In the genomic region with DNA sequence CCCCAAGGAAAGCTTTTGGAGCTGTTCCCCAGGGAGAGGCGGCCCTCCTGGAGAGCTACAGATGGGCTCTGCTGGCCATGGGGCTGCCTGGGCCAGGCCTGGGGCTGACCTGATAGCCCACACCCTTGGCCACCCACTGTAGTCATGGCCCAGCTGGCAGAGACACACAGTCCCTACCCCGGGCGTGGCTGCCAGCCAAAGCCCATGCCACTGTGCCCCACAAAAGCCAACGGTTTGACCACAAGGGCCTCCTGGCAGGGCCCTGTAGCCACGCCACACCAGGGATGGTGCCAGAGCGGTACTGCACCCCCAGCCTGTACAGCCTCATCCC, we compare ENCODE assay signal across 14 cellular contexts. TPM values are rescaled to one million over a fixed set of nuclear protein-coding genes. Genes with fewer than 3 reads are reported as not detected.
DNase-seq lines count a peak whose midpoint lies in the region; ATAC-seq, FAIRE-seq and TF ChIP-seq lines count a peak whose summit lies in the region.
"Had no signal": no experiment of that assay in that cellular context is flagged by ENCODE, and none has a peak within 500 bp of the region (broad histone marks: within the 10 kb centered on the region; RNA-seq: fewer than 3 reads in every experiment).

No MANE protein-coding gene starts in this region.

- CTCF ChIA-PET in HCT116 (lab: Charles Lee) = no interaction called here
- CTCF ChIA-PET in HepG2 (lab: Yijun Ruan, JAX; ENCODE audit: low intra/inter-chr PET ratio, low total read pairs) = no interaction called here

- H3K9me3 ChIP-seq in HCT116 (ENCODE audit: control insufficient read depth in 1 of 2, insufficient read depth in 1 of 2, low read depth in 1 of 2, low read length in 2 of 2) (no peaks in the 10 kb centered on the region), adrenal gland (replicated peaks in 1 of 3) (no peaks in the 10 kb centered on the region), HepG2 (ENCODE audit: low read length) (no peaks in the 10 kb centered on the region), stomach (no peaks in the 10 kb centered on the region), hepatocyte (ENCODE audit: low read depth) (no peaks in the 10 kb centered on the region)
- H3K9me3 ChIP-seq: colonic mucosa had no signal

- POLR2A ChIA-PET in HCT116 (lab: Charles Lee) = no interaction called here
- POLR2A ChIA-PET in HepG2 (lab: Yijun Ruan, JAX) = no interaction called here

- H3K27ac ChIP-seq in HCT116 (ENCODE audit: low read depth, low read length) (no peak overlapping the region; the same call in 1 of the 2 replicates), adrenal gland (peak overlapping the region in 4 of 5 donors; percentile 2 to 77 (median 52)), HepG2 (ENCODE audit: extremely low read length, insufficient read depth, low read length) (no peak overlapping the region), stomach (peak overlapping the region in 4 of 5 donors; percentile 47 to 83 (median 66)), hepatocyte (no peak overlapping the region)
- H3K27ac ChIP-seq: C4-2B, colonic mucosa had no signal

- WGBS in adrenal gland, 4 donors = 69 to 83% (median 70%) methylated on average over 1 to 6 of the region's 6 CpGs; no CpG with 5 or more reads in 1 of the 4 donors
- no CpG with 5 or more reads among the region's 6 CpGs for WGBS in HepG2 (ENCODE audit: low lambda C conversion rate)
- 46 to 60% (median 51%) methylated on average over 1 to 6 of the region's 6 CpGs for WGBS in stomach, 5 donors
- 94% methylated on average over 6 of the region's 6 CpGs for WGBS in hepatocyte (ENCODE audit: low lambda C conversion rate, missing lambda C conversion rate)

- H2AFZ ChIP-seq in HCT116 (ENCODE audit: low read depth, low read length, poor library complexity, severe bottlenecking) = no peak overlapping the region
- no peak overlapping the region for H2AFZ ChIP-seq in HepG2 (ENCODE audit: low read length)
- no peak overlapping the region for H2AFZ ChIP-seq in hepatocyte

- TF ChIP-seq EP300 in HepG2 (IDR thresholded peaks at IDR 0.05; ENCODE audit: low read depth in 2 of 2, low read length in 2 of 2) (no peak), HepG2 (CRISPR knock-in tag; IDR thresholded peaks at IDR 0.05; ENCODE audit: borderline replicate concordance) (no peak), stomach (IDR thresholded peaks at IDR 0.05) (no peak)

- H3K4me2 ChIP-seq in HCT116 (ENCODE audit: low read length) (no peak overlapping the region), HepG2 (ENCODE audit: low read depth, low read length) (no peak overlapping the region), hepatocyte (no peak overlapping the region)

- no peaks in the 10 kb centered on the region for H3K27me3 ChIP-seq in HCT116 (ENCODE audit: insufficient read depth, low read length)
- no peaks in the 10 kb centered on the region for H3K27me3 ChIP-seq in adrenal gland
- H3K27me3 ChIP-seq in HepG2 (ENCODE audit: control insufficient read depth in 1 of 2, insufficient read depth in 2 of 2, low read length in 2 of 2) = no peaks in the 10 kb centered on the region
- H3K27me3 ChIP-seq in stomach = no peaks in the 10 kb centered on the region
- no peaks in the 10 kb centered on the region for H3K27me3 ChIP-seq in hepatocyte
- H3K27me3 ChIP-seq: colonic mucosa had no signal

- TF ChIP-seq POLR2A in HCT116 (IDR thresholded peaks at IDR 0.05; ENCODE audit: borderline replicate concordance, extremely low read depth, insufficient read depth, insufficient read length) (no peak), adrenal gland (IDR thresholded peaks at IDR 0.05) (no peak), HepG2 (IDR thresholded peaks at IDR 0.05; ENCODE audit: insufficient read depth in 1 of 2, low read depth in 2 of 2, low read length in 2 of 2) (no peak), stomach (IDR thresholded peaks at IDR 0.05) (no peak)

- H3K9me2 ChIP-seq in HCT116 (ENCODE audit: insufficient read depth) = no peaks in the 10 kb centered on the region
- H3K9me2 ChIP-seq in hepatocyte (replicated peaks; ENCODE audit: insufficient read depth) = no peaks in the 10 kb centered on the region

- H3K4me1 ChIP-seq in HCT116 (ENCODE audit: control insufficient read depth in 1 of 2, insufficient read depth in 2 of 2, low read length in 2 of 2) (peaks cover 0 to 5% of the 10 kb centered on the region in 2 experiments; a peak in 2 of 4 replicates), adrenal gland (replicated peaks in 1 of 2) (peaks cover 12 to 21% of the 10 kb centered on the region in 2 donors), HepG2 (ENCODE audit: insufficient read depth, low read length) (no peaks in the 10 kb centered on the region), stomach (peaks cover 36 to 98% (median 67%) of the 10 kb centered on the region in 4 donors), hepatocyte (ENCODE audit: insufficient read depth) (no peaks in the 10 kb centered on the region)
- H3K4me1 ChIP-seq: colonic mucosa had no signal

- no peak for TF ChIP-seq CTCF in HCT116 (IDR thresholded peaks at IDR 0.05 in 2 of 3, conservative IDR thresholded peaks at IDR 0.05 in 1 of 3; ENCODE audit: borderline replicate concordance in 1 of 3, insufficient read depth in 1 of 3, low read depth in 2 of 3, low read length in 2 of 3)
- no peak for TF ChIP-seq CTCF in adrenal gland (IDR thresholded peaks at IDR 0.05)
- TF ChIP-seq CTCF in HepG2 (CRISPR knock-in tag; IDR thresholded peaks at IDR 0.05) = no peak
- TF ChIP-seq CTCF in stomach (IDR thresholded peaks at IDR 0.05) = no peak
- TF ChIP-seq CTCF in hepatocyte (IDR thresholded peaks at IDR 0.05; ENCODE audit: poor library complexity) = no peak

- H4K20me1 ChIP-seq in HCT116 (ENCODE audit: insufficient read depth) (no peaks in the 10 kb centered on the region), HepG2 (ENCODE audit: insufficient read depth, low read length) (peaks cover 12% of the 10 kb centered on the region; the same call in 1 of the 2 replicates), hepatocyte (ENCODE audit: insufficient read depth, poor library complexity, severe bottlenecking) (peaks cover 48% of the 10 kb centered on the region)

- RAD21 ChIA-PET in HCT116 (lab: Charles Lee; ENCODE audit: low non-redundant PET in 1 of 2, low total read pairs in 2 of 2, uncharacterized antibody in 2 of 2, unreplicated experiment in 2 of 2) = no interaction called here

- intact Hi-C loops in HCT116 (cut with micrococcal nuclease) (no loop called here), adrenal gland (cut with DNase I) (loop anchor here in 1 of 2 donors (5.0 kb wide), 1 partner anchor 38 kb away; no protein-coding TSS in a partner anchor), HepG2 (cut with micrococcal nuclease; ENCODE audit: unreplicated experiment) (no loop called here), stomach (cut with DNase I; ENCODE audit: low total_unique reads) (no loop called here)

- DNase-seq in HCT116 (ENCODE audit: low read depth, low spot score) (no peak), adrenal gland (no peak), HepG2 (ENCODE audit: low spot score) (no peak), stomach (no peak), DMS53 (lab: John Stamatoyannopoulos, UW) (no peak), iPS-NIHi7 (ENCODE audit: extremely low spot score) (no peak), hepatocyte (ENCODE audit: low spot score) (no peak)
- DNase-seq: activated CD4-positive, alpha-beta T cell treated with anti-CD3 and anti-CD28 coated beads, Interleukin-2, amount 50 U/mL, for 48 hours; colonic mucosa; HCEC 1CT; NCI-H187; SHP77 treated with DMSO at 0.1 percent for 48 hours had no signal

- BruUV-seq in HCT116 (replicated peaks; lab: Mats Ljungman, UMichigan) (no TSS peak), HepG2 (replicated peaks; lab: Mats Ljungman, UMichigan) (no TSS peak)

- no peak overlapping the region for H3K4me3 ChIP-seq in HCT116 (replicated peaks in 1 of 2; ENCODE audit: low read depth in 1 of 2, low read length in 2 of 2)
- no peak overlapping the region for H3K4me3 ChIP-seq in adrenal gland
- no peak overlapping the region for H3K4me3 ChIP-seq in HepG2 (replicated peaks in 1 of 3; ENCODE audit: insufficient read depth in 1 of 3, low read depth in 2 of 3, low read length in 3 of 3)
- no peak overlapping the region for H3K4me3 ChIP-seq in stomach
- no peak overlapping the region for H3K4me3 ChIP-seq in hepatocyte
- H3K4me3 ChIP-seq: colonic mucosa had no signal

- in situ Hi-C loops in HepG2 (cut with HindIII; ENCODE audit: extremely low pct_ligation_motif_present, low pct_unique_long_range_greater_than_20kb) = no loop called here

- FAIRE-seq in HepG2 (lab: Jason Lieb, UNC) = no peak

- H3K9ac ChIP-seq in HCT116 (ENCODE audit: low read length) = no peak overlapping the region
- no peak overlapping the region for H3K9ac ChIP-seq in HepG2 (ENCODE audit: insufficient read depth, low read depth, low read length)

- no peaks in the 10 kb centered on the region; a peak in 2 of 4 replicates for H3K36me3 ChIP-seq in HCT116 (ENCODE audit: control insufficient read depth in 1 of 2, insufficient read depth in 2 of 2, low read length in 2 of 2)
- H3K36me3 ChIP-seq in adrenal gland (replicated peaks in 1 of 2) = no peaks in the 10 kb centered on the region
- peaks cover 6 to 13% of the 10 kb centered on the region in 2 experiments; a peak in 3 of 5 replicates for H3K36me3 ChIP-seq in HepG2 (replicated peaks in 1 of 2; ENCODE audit: control insufficient read depth in 1 of 2, insufficient read depth in 2 of 2, low read length in 2 of 2)
- H3K36me3 ChIP-seq in stomach = peaks cover 0 to 20% (median 11%) of the 10 kb centered on the region in 4 donors
- H3K36me3 ChIP-seq in hepatocyte (replicated peaks; ENCODE audit: insufficient read depth, low read depth) = no peaks in the 10 kb centered on the region
- H3K36me3 ChIP-seq: colonic mucosa had no signal

- TF ChIP-seq RAD21 in HCT116 (IDR thresholded peaks at IDR 0.05; ENCODE audit: low read depth) (no peak), HepG2 (CRISPR knock-in tag; IDR thresholded peaks at IDR 0.05) (no peak)

- peaks cover 91% of the 10 kb centered on the region for H3K79me2 ChIP-seq in HCT116 (ENCODE audit: insufficient read depth, low read length)
- peaks cover 58% of the 10 kb centered on the region for H3K79me2 ChIP-seq in HepG2 (ENCODE audit: insufficient read depth, low read length)
- H3K79me2 ChIP-seq in hepatocyte = peaks cover 80% of the 10 kb centered on the region

- ATAC-seq in HCT116 = peak; percentile 27; the same call in 1 of the 2 replicates
- ATAC-seq in HepG2 = no peak
- no peak for ATAC-seq in HG03565 (IDR thresholded peaks at IDR 0.05; ENCODE audit: unreplicated experiment)

RNA-seq across cellular contexts. Expression of gene NACC2, which starts 15.2 kb away (rescaled TPM):
- total RNA-seq in HCT116 (2021; ENCODE audit: unreplicated experiment) = 27.8 TPM
- polyA plus RNA-seq in HCT116 (2012) = 11.2 and 11.3 TPM in 2 replicates
- total RNA-seq in adrenal gland = 10 to 100 TPM; 27.2 to 61.0 (median 38.6) TPM
- 10 to 100 TPM in 1 of 3 donors, 1 to 10 TPM in 2; 5.7 to 11.3 (median 7.1) TPM for polyA plus RNA-seq in adrenal gland
- total RNA-seq in HepG2 (2016; rRNA removed; fragmentation: Illumina TruSeq; extraction: Trizol) = 10.5 and 12.3 TPM in 2 replicates
- 2.1 and 2.2 TPM in 2 replicates for total RNA-seq in HepG2 (2016; cell fraction: cytosol; rRNA removed; fragmentation: Illumina TruSeq; extraction: Trizol; ENCODE audit: low read depth)
- total RNA-seq in HepG2 (2016; cell fraction: insoluble cytoplasmic fraction; rRNA removed; fragmentation: Illumina TruSeq; extraction: Trizol) = 9.0 and 12.3 TPM in 2 replicates
- total RNA-seq in HepG2 (2016; cell fraction: membrane; rRNA removed; fragmentation: Illumina TruSeq; extraction: Trizol) = 5.3 TPM in 2 replicates
- total RNA-seq in HepG2 (2016; cell fraction: nucleus; rRNA removed; fragmentation: Illumina TruSeq; extraction: Trizol) = 8.0 and 9.6 TPM in 2 replicates
- 5.9 and 6.3 TPM in 2 replicates for polyA plus RNA-seq in HepG2 (2011; rRNA removed)
- 4.1 and 5.8 TPM in 2 replicates for polyA plus RNA-seq in HepG2 (2011; cell fraction: cytosol; rRNA removed)
- 28.9 and 40.8 TPM in 2 replicates for polyA plus RNA-seq in HepG2 (2011; cell fraction: nucleus; rRNA removed)
- polyA plus RNA-seq in HepG2 (2012) = 6.2 and 7.1 TPM in 2 replicates
- polyA plus RNA-seq in HepG2 (2016; cell fraction: cytosol; fragmentation: Illumina TruSeq; extraction: Trizol; ENCODE audit: low read depth) = 0.80 TPM in 2 replicates
- 8.9 and 10.6 TPM in 2 replicates for polyA plus RNA-seq in HepG2 (2016; cell fraction: insoluble cytoplasmic fraction; fragmentation: Illumina TruSeq; extraction: Trizol; ENCODE audit: low read depth)
- 2.4 and 2.5 TPM in 2 replicates for polyA plus RNA-seq in HepG2 (2016; cell fraction: membrane; fragmentation: Illumina TruSeq; extraction: Trizol; ENCODE audit: low read depth)
- 15.3 and 15.7 TPM in 2 replicates for polyA plus RNA-seq in HepG2 (2016; cell fraction: nucleus; fragmentation: Illumina TruSeq; extraction: Trizol; ENCODE audit: insufficient read depth, low read depth)
- polyA minus RNA-seq in HepG2 (2011; rRNA and poly(A)+ RNA removed; ENCODE audit: low replicate concordance) = 14.5 and 16.4 TPM in 2 replicates
- polyA minus RNA-seq in HepG2 (2011; cell fraction: cytosol; rRNA and poly(A)+ RNA removed) = 9.2 and 9.6 TPM in 2 replicates
- 10.6 and 13.4 TPM in 2 replicates for polyA minus RNA-seq in HepG2 (2011; cell fraction: nucleus; rRNA and poly(A)+ RNA removed)
- 10 to 100 TPM in 4 of 5 donors, 1 to 10 TPM in 1; 9.5 to 69.2 (median 16.1) TPM for total RNA-seq in stomach
- polyA plus RNA-seq in stomach = 1 to 10 TPM; 4.1 to 7.0 (median 6.6) TPM
- total RNA-seq in hepatocyte = 12.3 and 13.0 TPM in 2 replicates
- polyA plus RNA-seq in hepatocyte = 7.1 and 11.0 TPM in 2 replicates

RNA-seq across cellular contexts. Expression of gene TMEM250, which starts 38.8 kb away (rescaled TPM):
- 37.5 TPM for total RNA-seq in HCT116 (2021; ENCODE audit: unreplicated experiment)
- 22.1 and 22.3 TPM in 2 replicates for polyA plus RNA-seq in HCT116 (2012)
- 10 to 100 TPM; 19.7 to 47.2 (median 35.9) TPM for total RNA-seq in adrenal gland
- polyA plus RNA-seq in adrenal gland = 10 to 100 TPM in 2 of 3 donors, 1 to 10 TPM in 1; 5.2 to 12.4 (median 10.6) TPM
- 12.0 and 13.9 TPM in 2 replicates for total RNA-seq in HepG2 (2016; rRNA removed; fragmentation: Illumina TruSeq; extraction: Trizol)
- 7.7 and 7.9 TPM in 2 replicates for total RNA-seq in HepG2 (2016; cell fraction: cytosol; rRNA removed; fragmentation: Illumina TruSeq; extraction: Trizol; ENCODE audit: low read depth)
- total RNA-seq in HepG2 (2016; cell fraction: insoluble cytoplasmic fraction; rRNA removed; fragmentation: Illumina TruSeq; extraction: Trizol) = 9.6 and 13.9 TPM in 2 replicates
- 17.8 and 22.1 TPM in 2 replicates for total RNA-seq in HepG2 (2016; cell fraction: membrane; rRNA removed; fragmentation: Illumina TruSeq; extraction: Trizol)
- total RNA-seq in HepG2 (2016; cell fraction: nucleus; rRNA removed; fragmentation: Illumina TruSeq; extraction: Trizol) = 10.1 and 11.0 TPM in 2 replicates
- polyA plus RNA-seq in HepG2 (2011; rRNA removed) = 5.5 and 7.1 TPM in 2 replicates
- polyA plus RNA-seq in HepG2 (2011; cell fraction: cytosol; rRNA removed) = 7.1 and 10.4 TPM in 2 replicates
- polyA plus RNA-seq in HepG2 (2011; cell fraction: nucleus; rRNA removed) = 9.4 and 12.5 TPM in 2 replicates
- polyA plus RNA-seq in HepG2 (2012) = 6.0 and 9.5 TPM in 2 replicates
- polyA plus RNA-seq in HepG2 (2016; cell fraction: cytosol; fragmentation: Illumina TruSeq; extraction: Trizol; ENCODE audit: low read depth) = 6.4 and 8.1 TPM in 2 replicates
- polyA plus RNA-seq in HepG2 (2016; cell fraction: insoluble cytoplasmic fraction; fragmentation: Illumina TruSeq; extraction: Trizol; ENCODE audit: low read depth) = 14.5 and 15.8 TPM in 2 replicates
- 14.9 and 17.1 TPM in 2 replicates for polyA plus RNA-seq in HepG2 (2016; cell fraction: membrane; fragmentation: Illumina TruSeq; extraction: Trizol; ENCODE audit: low read depth)
- polyA plus RNA-seq in HepG2 (2016; cell fraction: nucleus; fragmentation: Illumina TruSeq; extraction: Trizol; ENCODE audit: insufficient read depth, low read depth) = 14.9 and 17.4 TPM in 2 replicates
- 18.3 and 50.6 TPM in 2 replicates for polyA minus RNA-seq in HepG2 (2011; rRNA and poly(A)+ RNA removed; ENCODE audit: low replicate concordance)
- polyA minus RNA-seq in HepG2 (2011; cell fraction: cytosol; rRNA and poly(A)+ RNA removed) = 7.9 and 8.8 TPM in 2 replicates
- polyA minus RNA-seq in HepG2 (2011; cell fraction: nucleus; rRNA and poly(A)+ RNA removed) = 4.7 and 8.0 TPM in 2 replicates
- 100 to 1,000 TPM in 1 of 5 donors, 10 to 100 TPM in 4; 17.4 to 105 (median 30.3) TPM for total RNA-seq in stomach
- 10 to 100 TPM; 15.6 to 19.4 (median 16.6) TPM for polyA plus RNA-seq in stomach
- total RNA-seq in hepatocyte = 32.9 and 37.8 TPM in 2 replicates
- polyA plus RNA-seq in hepatocyte = 45.3 and 47.6 TPM in 2 replicates

Comparison
In these comparisons a context has a peak if more than half of its experiments do, and no peak if none do; other contexts are left out.
1. H3K27ac ChIP-seq: peak in adrenal gland (4 of 5) and stomach (4 of 5); none in HCT116 (single experiment), HepG2 (single experiment) and hepatocyte (single experiment).